8 cellular contexts compared by ENCODE assay signal in genomic region chr12:30823140-30823669, GRCh38.
DNase-seq lines count a peak whose midpoint lies in the region; ATAC-seq and TF ChIP-seq lines count a peak whose summit lies in the region.

No MANE protein-coding gene starts in this region.

- H3K9me3 ChIP-seq in right cardiac atrium (ENCODE audit: control insufficient read depth, low read length) (no peaks in the 10 kb centered on the region), gastrocnemius medialis (no peaks in the 10 kb centered on the region), PC-3 (ENCODE audit: low read length) (no peaks in the 10 kb centered on the region)

- ATAC-seq in HG02973 (IDR thresholded peaks at IDR 0.05; ENCODE audit: unreplicated experiment) (peak; percentile 33), right cardiac atrium (peak; percentile 73 to 75), gastrocnemius medialis (peak in 1 of 2 donors; percentile 51), PC-3 (no peak)

- peak overlapping the region; percentile 40 for H3K27ac ChIP-seq in right cardiac atrium (ENCODE audit: low read length)
- peak overlapping the region; percentile 34 to 74 (median 52) for H3K27ac ChIP-seq in gastrocnemius medialis
- H3K27ac ChIP-seq in PC-3 (ENCODE audit: low read length): no peak overlapping the region

- WGBS in right cardiac atrium: 45% methylated on average over 34 of the region's 34 CpGs

- H3K4me2 ChIP-seq in PC-3 (ENCODE audit: low read length): no peak overlapping the region

- TF ChIP-seq CTCF in GM06990 (IDR thresholded peaks at IDR 0.05; ENCODE audit: insufficient read depth, low read length, poor library complexity, severe bottlenecking) (peak; percentile 50), gastrocnemius medialis (IDR thresholded peaks at IDR 0.05 in 4 of 5, conservative IDR thresholded peaks at IDR 0.05 in 1 of 5) (no peak), PC-3 (conservative IDR thresholded peaks at IDR 0.05; ENCODE audit: low read depth, low read length) (no peak)

- BruUV-seq in PC-3 (replicated peaks; lab: Mats Ljungman, UMichigan): no TSS peak

- H3K4me3 ChIP-seq in GM06990 (replicated peaks; ENCODE audit: low read depth, low read length) (peak overlapping the region; percentile 39), right cardiac atrium (ENCODE audit: low read length) (peak overlapping the region; percentile 51), gastrocnemius medialis (peak overlapping the region; percentile 44 to 52 (median 50)), PC-3 (ENCODE audit: low read length) (no peak overlapping the region)

- no peaks in the 10 kb centered on the region for H3K79me2 ChIP-seq in PC-3 (ENCODE audit: low read length)

- no peak for TF ChIP-seq POLR2A in gastrocnemius medialis (IDR thresholded peaks at IDR 0.05)

- H3F3A ChIP-seq in PC-3 (ENCODE audit: low read length, unreplicated experiment): no peaks in the 10 kb centered on the region

- no peaks in the 10 kb centered on the region for H4K20me1 ChIP-seq in PC-3 (ENCODE audit: low read length)

- no peaks in the 10 kb centered on the region for H3K36me3 ChIP-seq in GM06990 (ENCODE audit: control insufficient read depth, insufficient read depth, low read length)
- H3K36me3 ChIP-seq in gastrocnemius medialis: no peaks in the 10 kb centered on the region
- H3K36me3 ChIP-seq in PC-3 (ENCODE audit: low read depth, low read length): no peaks in the 10 kb centered on the region

- H3K4me1 ChIP-seq in right cardiac atrium (ENCODE audit: control insufficient read depth, insufficient read depth, low read length) (no peaks in the 10 kb centered on the region), gastrocnemius medialis (no peaks in the 10 kb centered on the region), PC-3 (ENCODE audit: insufficient read depth, low read length) (no peaks in the 10 kb centered on the region)

- H3K9ac ChIP-seq in PC-3 (ENCODE audit: low read length): no peak overlapping the region

- no peak overlapping the region for H2AFZ ChIP-seq in PC-3 (ENCODE audit: low read length)

- intact Hi-C loops in right cardiac atrium (cut with DNase I) (no loop called here), gastrocnemius medialis (cut with DNase I; ENCODE audit: low total_unique reads) (no loop called here), PC-3 (cut with micrococcal nuclease) (no loop called here)

- CTCF ChIA-PET in PC-3 (lab: Charles Lee): no interaction called here

- in situ Hi-C loops in gastrocnemius medialis (cut with MboI; ENCODE audit: low sequenced_read_pairs in 4 of 4): loop anchor here in 1 of 4 donors (25.0 kb wide), 1 partner anchor 1311 kb away; no protein-coding TSS in a partner anchor

- H3K27me3 ChIP-seq in GM06990 (replicated peaks; ENCODE audit: control insufficient read depth, insufficient read depth, low read length) (peaks cover 1% of the 10 kb centered on the region; the same call in 1 of the 2 replicates), right cardiac atrium (ENCODE audit: control insufficient read depth, insufficient read depth) (no peaks in the 10 kb centered on the region), gastrocnemius medialis (no peaks in the 10 kb centered on the region), PC-3 (ENCODE audit: low read length) (no peaks in the 10 kb centered on the region)

- POLR2A ChIA-PET in PC-3 (lab: Charles Lee; ENCODE audit: unreplicated experiment): no interaction called here

- no peaks in the 10 kb centered on the region for H3K9me2 ChIP-seq in PC-3 (replicated peaks; ENCODE audit: low read length)

- DNase-seq in GM06990 (ENCODE audit: extremely low read depth, insufficient read length) (peak; percentile 32), right cardiac atrium (peak; percentile 35 to 81 (median 76)), gastrocnemius medialis (peak in 1 of 2 donors; percentile 22), PC-3 (no peak), cerebellar nuclear complex (lab: John Stamatoyannopoulos, UW) (no peak), DMS79 treated with DMSO at 0.1 percent for 48 hours (lab: John Stamatoyannopoulos, UW) (no peak)
- DNase-seq in activated naive CD4-positive, alpha-beta T cell treated with Interleukin-2 at 50 U/mL for 16 hours: peak; percentile 20

Comparison
In these comparisons a context has a peak if more than half of its experiments do, and no peak if none do; other contexts are left out.
1. DNase-seq: peak in GM06990 (single experiment), activated naive CD4-positive, alpha-beta T cell treated with Interleukin-2 at 50 U/mL for 16 hours (single experiment) and right cardiac atrium (3 of 3); none in PC-3 (single experiment), cerebellar nuclear complex (0 of 2) and DMS79 treated with DMSO at 0.1 percent for 48 hours (single experiment).